Comparison of ENCODE assay signal across 29 cellular contexts in genomic region chr6:34894693-34895092, GRCh38.
"Had no signal": no experiment of that assay in that cellular context is flagged by ENCODE, and none has a peak within 500 bp of the region (broad histone marks: within the 10 kb centered on the region; RNA-seq: fewer than 3 reads in every experiment).

No MANE protein-coding gene starts in this region.

- H3K4me2 ChIP-seq: SK-N-SH had no signal

- H3K36me3 ChIP-seq: SJSA1 had no signal

- H3K4me3 Mint-ChIP-seq: activated CD4-positive, alpha-beta memory T cell treated with anti-CD3 and anti-CD28 coated beads, Interleukin-2, amount 10 ng/mL, durations not matched to agents 7 days and 5 days; activated CD8-positive, alpha-beta memory T cell treated with anti-CD3 and anti-CD28 coated beads, Interleukin-2, amount 10 ng/mL, durations not matched to agents 7 days and 5 days; activated naive CD4-positive, alpha-beta T cell treated with anti-CD3 and anti-CD28 coated beads, Interleukin-2, amount 10 ng/mL, durations not matched to agents 7 days and 5 days; activated naive CD8-positive, alpha-beta T cell; activated naive CD8-positive, alpha-beta T cell treated with anti-CD3 and anti-CD28 coated beads, Interleukin-2, amount 50 U/mL, for 24 hours; T-cell; T-helper 17 cell had no signal

- ATAC-seq: activated CD8-positive, alpha-beta memory T cell treated with anti-CD3 and anti-CD28 coated beads, Interleukin-2, amount 10 ng/mL, durations not matched to agents 7 days and 5 days; activated naive CD8-positive, alpha-beta T cell treated with anti-CD3 and anti-CD28 coated beads, Interleukin-2, amount 50 U/mL, for 24 hours; Panc1; T-cell; T-helper 17 cell had no signal

- H3K9ac ChIP-seq: SK-N-SH had no signal

- H3K27me3 Mint-ChIP-seq: activated CD8-positive, alpha-beta memory T cell treated with anti-CD3 and anti-CD28 coated beads, Interleukin-2, amount 10 ng/mL, durations not matched to agents 7 days and 5 days; activated naive CD8-positive, alpha-beta T cell; activated naive CD8-positive, alpha-beta T cell treated with anti-CD3 and anti-CD28 coated beads, Interleukin-2, amount 50 U/mL, for 24 hours; brain; T-cell; T-helper 17 cell had no signal

- H3K9me3 Mint-ChIP-seq: activated CD4-positive, alpha-beta memory T cell treated with anti-CD3 and anti-CD28 coated beads, Interleukin-2, amount 10 ng/mL, durations not matched to agents 7 days and 5 days; activated naive CD4-positive, alpha-beta T cell treated with anti-CD3 and anti-CD28 coated beads, Interleukin-2, amount 10 ng/mL, durations not matched to agents 7 days and 5 days; activated naive CD8-positive, alpha-beta T cell treated with anti-CD3 and anti-CD28 coated beads, Interleukin-2, amount 50 U/mL, for 24 hours; brain; T-cell had no signal

- H3K4me3 ChIP-seq: SJSA1 had no signal

- H3K9me3 ChIP-seq: SJSA1, SK-N-SH had no signal

- H3K27ac ChIP-seq: SJSA1, VCaP had no signal

- H3K27ac Mint-ChIP-seq: activated CD4-positive, alpha-beta memory T cell treated with anti-CD3 and anti-CD28 coated beads, Interleukin-2, amount 10 ng/mL, durations not matched to agents 7 days and 5 days; activated CD8-positive, alpha-beta memory T cell treated with anti-CD3 and anti-CD28 coated beads, Interleukin-2, amount 10 ng/mL, durations not matched to agents 7 days and 5 days; activated naive CD4-positive, alpha-beta T cell treated with anti-CD3 and anti-CD28 coated beads, Interleukin-2, amount 10 ng/mL, durations not matched to agents 7 days and 5 days; activated naive CD8-positive, alpha-beta T cell; activated naive CD8-positive, alpha-beta T cell treated with anti-CD3 and anti-CD28 coated beads, Interleukin-2, amount 50 U/mL, for 24 hours; brain; T-cell; T-helper 17 cell had no signal

- H3K36me3 Mint-ChIP-seq: activated CD8-positive, alpha-beta memory T cell treated with anti-CD3 and anti-CD28 coated beads, Interleukin-2, amount 10 ng/mL, durations not matched to agents 7 days and 5 days; activated naive CD4-positive, alpha-beta T cell treated with anti-CD3 and anti-CD28 coated beads, Interleukin-2, amount 10 ng/mL, durations not matched to agents 7 days and 5 days had no signal

- H3K27me3 ChIP-seq: SJSA1 had no signal

- DNase-seq: activated CD4-positive, alpha-beta memory T cell treated with anti-CD3 and anti-CD28 coated beads, Interleukin-2, amount 10 ng/mL, durations not matched to agents 7 days and 5 days; activated CD4-positive, alpha-beta T cell treated with anti-CD3 and anti-CD28 coated beads for 1 hour; activated CD4-positive, alpha-beta T cell treated with anti-CD3 and anti-CD28 coated beads for 48 hours; activated CD4-positive, CD25-positive, alpha-beta regulatory T cell; activated CD8-positive, alpha-beta memory T cell treated with anti-CD3 and anti-CD28 coated beads for 24 hours; activated CD8-positive, alpha-beta memory T cell treated with anti-CD3 and anti-CD28 coated beads, Interleukin-2, amount 10 ng/mL, durations not matched to agents 7 days and 5 days; activated CD8-positive, alpha-beta memory T cell treated with anti-CD3 and anti-CD28 coated beads, Interleukin-2, amount 50 U/mL, for 48 hours; activated effector memory CD4-positive, alpha-beta T cell treated with Interleukin-2 at 50 U/mL for 16 hours; activated naive CD4-positive, alpha-beta T cell treated with anti-CD3 and anti-CD28 coated beads, Interleukin-2, amount 10 ng/mL, durations not matched to agents 7 days and 5 days; activated naive CD8-positive, alpha-beta T cell treated with anti-CD3 and anti-CD28 coated beads, Interleukin-2, amount 50 U/mL, for 24 hours; activated T-cell treated with anti-CD3 and anti-CD28 coated beads, Interleukin-2, amount 50 U/mL, for 48 hours; anterior cingulate cortex; central memory CD4-positive, alpha-beta T cell; MV-4-11; NCI-H1092; NCI-H1436 treated with DMSO at 0.1 percent for 48 hours; NCI-H1694 treated with DMSO at 0.1 percent for 48 hours; NCI-H2029; NCI-H345; NCI-H524 treated with DMSO at 0.1 percent for 48 hours; SHP77 treated with DMSO at 0.1 percent for 48 hours; SK-N-SH; T-cell; T-helper 17 cell had no signal
